Comparison of ENCODE assay signal across 8 cellular contexts in the genomic region with DNA sequence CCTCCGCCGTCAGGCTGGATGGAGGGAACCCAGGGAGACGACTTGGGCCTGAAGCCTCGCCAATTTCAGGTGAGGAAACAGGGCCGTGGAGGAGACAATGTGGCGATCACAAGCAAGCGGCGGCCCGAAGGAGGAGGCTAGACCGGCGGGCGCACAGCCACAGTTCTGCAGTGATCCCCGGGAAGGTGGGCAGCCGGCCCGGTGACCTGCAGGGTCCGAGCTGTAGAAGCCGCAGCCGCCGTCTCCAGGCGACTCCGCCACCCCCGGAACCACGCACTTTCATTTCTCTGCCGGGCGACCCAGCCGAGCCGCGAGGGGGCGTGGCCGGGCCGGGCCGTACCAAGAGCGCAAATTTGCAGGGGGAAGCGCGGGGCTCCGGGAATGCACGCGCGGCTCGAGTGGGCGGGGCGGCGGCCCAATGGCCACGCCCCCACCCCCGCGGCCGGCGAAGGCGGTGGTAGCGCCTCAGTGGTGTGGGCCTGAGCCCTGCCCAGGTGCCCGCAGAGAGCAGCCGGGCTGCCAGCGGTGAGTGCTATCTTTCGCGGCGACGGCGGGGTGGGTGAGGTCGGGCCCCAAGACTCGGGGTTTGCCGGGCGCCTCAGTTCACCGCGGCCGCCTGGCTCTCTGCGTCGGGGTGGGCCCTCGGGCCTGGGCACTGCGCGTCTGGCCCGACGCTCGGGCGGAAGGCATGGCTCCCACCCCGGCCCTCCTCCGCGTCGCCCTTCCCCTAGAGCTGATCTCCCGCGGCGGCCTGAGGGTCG. TPM values are rescaled to one million over a fixed set of nuclear protein-coding genes. Genes with fewer than 3 reads are reported as not detected.
DNase-seq lines count a peak whose midpoint lies in the region; ATAC-seq and TF ChIP-seq lines count a peak whose summit lies in the region.

A gene (plus strand): TSS at position 501 of the 761 bp plus-strand sequence. CDS start 38,847 bp downstream, outside the sequence.

- WGBS in prostate gland: under 1% methylated on average over 34 of the region's 82 CpGs

- TF ChIP-seq POLR2A in GM15510 (IDR thresholded peaks at IDR 0.05; ENCODE audit: borderline replicate concordance, extremely low read depth, insufficient read length) (peak; percentile 99), prostate gland (IDR thresholded peaks at IDR 0.05) (peak; percentile 99)

- H3K4me1 ChIP-seq in prostate gland (replicated peaks): peaks cover 6% of the 10 kb centered on the region

- H3K4me1 Mint-ChIP-seq in T-helper 1 cell treated with Interleukin-12 subunit alpha and Interleukin-12 subunit beta and Interleukin-4 antibody, amounts not matched to agents 30 μg/mL and 1 μg/mL, for 36 hours (ENCODE audit: low read depth): peaks cover 16% of the 10 kb centered on the region

- peak within 1 kb of the TSS; percentile 92 to 95 for H3K4me3 ChIP-seq in prostate gland

- DNase-seq in NCI-H146 treated with DMSO at 0.1 percent for 48 hours (lab: John Stamatoyannopoulos, UW; ENCODE audit: unreplicated experiment) (peak; percentile 71), amniotic stem cell (lab: John Stamatoyannopoulos, UW) (peak; percentile 73), left cardiac atrium (peak; percentile 94), prostate gland (ENCODE audit: low spot score) (peak; percentile 93), ureter (ENCODE audit: low spot score) (peak; percentile 96)

- H3K4me3 Mint-ChIP-seq in T-helper 1 cell treated with Interleukin-12 subunit alpha and Interleukin-12 subunit beta and Interleukin-4 antibody, amounts not matched to agents 30 μg/mL and 1 μg/mL, for 36 hours: peak within 1 kb of the TSS; percentile 89

- no peaks in the 10 kb centered on the region for H3K36me3 ChIP-seq in prostate gland

- intact Hi-C loops in left cardiac atrium (cut with DNase I) (loop anchor here (2.0 to 10.0 kb wide), 3 partner anchors 47 to 80 kb away; a partner anchor contains a TSS), prostate gland (cut with DNase I) (loop anchor here (5.0 to 10.0 kb wide), 3 partner anchors 38 to 80 kb away; a partner anchor contains a TSS)

- H3K27ac ChIP-seq in prostate gland: peak within 1 kb of the TSS; percentile 84 to 86

- H3K9me3 ChIP-seq in prostate gland: no peaks in the 10 kb centered on the region

- peak; percentile 68 for ATAC-seq in HG02870 (IDR thresholded peaks at IDR 0.05; ENCODE audit: unreplicated experiment)
- peak; percentile 100 for ATAC-seq in left cardiac atrium

- H3K27me3 Mint-ChIP-seq in T-helper 1 cell treated with Interleukin-12 subunit alpha and Interleukin-12 subunit beta and Interleukin-4 antibody, amounts not matched to agents 30 μg/mL and 1 μg/mL, for 36 hours (ENCODE audit: low read depth): no peaks in the 10 kb centered on the region

- no peaks in the 10 kb centered on the region for H3K27me3 ChIP-seq in prostate gland (replicated peaks; ENCODE audit: insufficient read depth)

- peaks cover 2% of the 10 kb centered on the region for H3K36me3 Mint-ChIP-seq in T-helper 1 cell treated with Interleukin-12 subunit alpha and Interleukin-12 subunit beta and Interleukin-4 antibody, amounts not matched to agents 30 μg/mL and 1 μg/mL, for 36 hours (ENCODE audit: low read depth)

- no peaks in the 10 kb centered on the region for H3K9me3 Mint-ChIP-seq in T-helper 1 cell treated with Interleukin-12 subunit alpha and Interleukin-12 subunit beta and Interleukin-4 antibody, amounts not matched to agents 30 μg/mL and 1 μg/mL, for 36 hours

- H3K27ac Mint-ChIP-seq in T-helper 1 cell treated with Interleukin-12 subunit alpha and Interleukin-12 subunit beta and Interleukin-4 antibody, amounts not matched to agents 30 μg/mL and 1 μg/mL, for 36 hours: peak within 1 kb of the TSS; percentile 90

- TF ChIP-seq CTCF in prostate gland (IDR thresholded peaks at IDR 0.05): peak; percentile 12 to 66 (median 52)

RNA-seq across cellular contexts. Expression of the gene that starts here (rescaled TPM):
- 100 to 1,000 TPM in 1 of 2 donors, 10 to 100 TPM in 1; 60.6 to 128 TPM for total RNA-seq in left cardiac atrium
- 100 to 1,000 TPM in 1 of 2 donors, 10 to 100 TPM in 1; 88.0 to 136 TPM for total RNA-seq in prostate gland
- 158 TPM for total RNA-seq in ureter

Comparison
In these comparisons a context has a peak if more than half of its experiments do, and no peak if none do; other contexts are left out.
1. Peak in every context shown above with its lines: DNase-seq, ATAC-seq, H3K4me3 ChIP-seq and H3K27ac ChIP-seq.